13 cellular contexts compared by ENCODE assay signal in genomic region chr18:58316943-58317342, GRCh38.
DNase-seq lines count a peak whose midpoint lies in the region; ATAC-seq and TF ChIP-seq lines count a peak whose summit lies in the region.
"Had no signal": no experiment of that assay in that cellular context is flagged by ENCODE, and none has a peak within 500 bp of the region (broad histone marks: within the 10 kb centered on the region; RNA-seq: fewer than 3 reads in every experiment).

No MANE protein-coding gene starts in this region.

- H3K9me3 Mint-ChIP-seq in CD8-positive, alpha-beta T cell: no peaks in the 10 kb centered on the region
- H3K9me3 Mint-ChIP-seq in activated CD8-positive, alpha-beta memory T cell treated with anti-CD3 and anti-CD28 coated beads, Interleukin-2, amount 10 ng/mL, durations not matched to agents 7 days and 5 days (ENCODE audit: low read depth): no peaks in the 10 kb centered on the region
- H3K9me3 Mint-ChIP-seq in Caco-2 (ENCODE audit: unreplicated experiment): no peaks in the 10 kb centered on the region
- H3K9me3 Mint-ChIP-seq: activated T-helper 2 cell treated with anti-CD3 and anti-CD28 coated beads, Interferon-gamma antibody, Interleukin-2, Interleukin-4, amounts not matched to agents 10 μg/mL and 5 μg/mL and 100 μg/mL, durations not matched to agents 14 hours and 24 hours and 36 hours had no signal

- no TSS peak for BruUV-seq in Caco-2 (replicated peaks; lab: Mats Ljungman, UMichigan)

- peaks cover 19% of the 10 kb centered on the region for H3K4me1 ChIP-seq in CD8-positive, alpha-beta T cell (ENCODE audit: insufficient read depth, low read length)
- peaks cover 4 to 11% of the 10 kb centered on the region in 2 donors for H3K4me1 ChIP-seq in muscle layer of duodenum (ENCODE audit: control insufficient read depth in 1 of 2, insufficient read depth in 2 of 2, low read length in 2 of 2)
- H3K4me1 ChIP-seq in Caco-2: 0 out of 2 replicates have a peak, but pooled peaks cover 4% of the 10 kb centered on the region

- intact Hi-C loops in CD8-positive, alpha-beta T cell (cut with DNase I, micrococcal nuclease): no loop called here
- intact Hi-C loops in Caco-2 (cut with micrococcal nuclease; ENCODE audit: unreplicated experiment): no loop called here

- H3K4me3 ChIP-seq in CD8-positive, alpha-beta T cell (ENCODE audit: low read depth, low read length): no peak overlapping the region
- H3K4me3 ChIP-seq in muscle layer of duodenum (ENCODE audit: low read depth in 1 of 2, low read length in 2 of 2) (no peak overlapping the region), Caco-2 (ENCODE audit: low read depth, low read length) (no peak overlapping the region)
- H3K4me3 ChIP-seq: ovary had no signal

- DNase-seq in CD8-positive, alpha-beta T cell: no peak
- DNase-seq in activated naive CD4-positive, alpha-beta T cell treated with anti-CD3 and anti-CD28 coated beads, Interleukin-2, amount 50 U/mL, for 16 hours: peak; percentile 61
- DNase-seq in activated CD8-positive, alpha-beta memory T cell treated with anti-CD3 and anti-CD28 coated beads, Interleukin-2, amount 10 ng/mL, durations not matched to agents 7 days and 5 days: no peak
- no peak for DNase-seq in OCI-M1 (lab: John Stamatoyannopoulos, UW)
- DNase-seq in Caco-2: no peak
- DNase-seq: DMS79; effector CD4-positive, alpha-beta T cell; ovary; T-helper 2 cell had no signal

- no peak overlapping the region for H3K27ac ChIP-seq in CD8-positive, alpha-beta T cell (ENCODE audit: low read depth, low read length)
- H3K27ac ChIP-seq in muscle layer of duodenum (ENCODE audit: low read length): peak overlapping the region; percentile 44

- POLR2A ChIA-PET in CD8-positive, alpha-beta T cell (lab: Charles Lee): no interaction called here
- POLR2A ChIA-PET in Caco-2 (lab: Charles Lee): no interaction called here

- H3K27me3 ChIP-seq in CD8-positive, alpha-beta T cell (ENCODE audit: insufficient read depth, low read length): no peaks in the 10 kb centered on the region
- no peaks in the 10 kb centered on the region for H3K27me3 ChIP-seq in muscle layer of duodenum (ENCODE audit: low read depth, low read length)
- H3K27me3 ChIP-seq in Caco-2 (replicated peaks; ENCODE audit: control insufficient read depth, insufficient read depth, low read length): no peaks in the 10 kb centered on the region
- H3K27me3 ChIP-seq: ovary had no signal

- peaks cover 18% of the 10 kb centered on the region for H3K4me1 Mint-ChIP-seq in CD8-positive, alpha-beta T cell (ENCODE audit: low read depth)
- H3K4me1 Mint-ChIP-seq in activated CD8-positive, alpha-beta memory T cell treated with anti-CD3 and anti-CD28 coated beads, Interleukin-2, amount 10 ng/mL, durations not matched to agents 7 days and 5 days: peaks cover 3% of the 10 kb centered on the region
- H3K4me1 Mint-ChIP-seq in Caco-2 (ENCODE audit: low read depth, unreplicated experiment): peaks cover 11% of the 10 kb centered on the region

- H3K27me3 Mint-ChIP-seq in CD8-positive, alpha-beta T cell (ENCODE audit: low read depth): no peaks in the 10 kb centered on the region
- H3K27me3 Mint-ChIP-seq in activated CD8-positive, alpha-beta memory T cell treated with anti-CD3 and anti-CD28 coated beads, Interleukin-2, amount 10 ng/mL, durations not matched to agents 7 days and 5 days: peaks cover 17% of the 10 kb centered on the region
- H3K27me3 Mint-ChIP-seq in Caco-2 (ENCODE audit: insufficient read depth, unreplicated experiment): no peaks in the 10 kb centered on the region

- H3K27ac Mint-ChIP-seq in CD8-positive, alpha-beta T cell: peak overlapping the region; percentile 55
- no peak overlapping the region for H3K27ac Mint-ChIP-seq in activated CD8-positive, alpha-beta memory T cell treated with anti-CD3 and anti-CD28 coated beads, Interleukin-2, amount 10 ng/mL, durations not matched to agents 7 days and 5 days
- H3K27ac Mint-ChIP-seq in Caco-2 (ENCODE audit: unreplicated experiment): no peak overlapping the region
- H3K27ac Mint-ChIP-seq: activated T-helper 2 cell treated with anti-CD3 and anti-CD28 coated beads, Interferon-gamma antibody, Interleukin-2, Interleukin-4, amounts not matched to agents 10 μg/mL and 5 μg/mL and 100 μg/mL, durations not matched to agents 14 hours and 24 hours and 36 hours had no signal

- no peaks in the 10 kb centered on the region for H3K36me3 ChIP-seq in CD8-positive, alpha-beta T cell (ENCODE audit: insufficient read depth, low read length)
- H3K36me3 ChIP-seq in muscle layer of duodenum (ENCODE audit: control insufficient read depth in 1 of 2, insufficient read depth in 2 of 2, low read length in 2 of 2) (no peaks in the 10 kb centered on the region), Caco-2 (ENCODE audit: control insufficient read depth, insufficient read depth, low read length) (no peaks in the 10 kb centered on the region)
- H3K36me3 ChIP-seq: ovary had no signal

- ATAC-seq in CD8-positive, alpha-beta T cell: peak; percentile 39
- ATAC-seq in GM19463 (IDR thresholded peaks at IDR 0.05; ENCODE audit: unreplicated experiment) (peak; percentile 72), HG03571 (IDR thresholded peaks at IDR 0.05; ENCODE audit: unreplicated experiment) (no peak)
- no peak for ATAC-seq in activated CD8-positive, alpha-beta memory T cell treated with anti-CD3 and anti-CD28 coated beads, Interleukin-2, amount 10 ng/mL, durations not matched to agents 7 days and 5 days

- no peaks in the 10 kb centered on the region for H3K9me3 ChIP-seq in CD8-positive, alpha-beta T cell (ENCODE audit: low read length)
- H3K9me3 ChIP-seq in muscle layer of duodenum (ENCODE audit: control insufficient read depth in 1 of 2, low read length in 2 of 2): no peaks in the 10 kb centered on the region
- H3K9me3 ChIP-seq in Caco-2: no peaks in the 10 kb centered on the region
- H3K9me3 ChIP-seq: ovary had no signal

- no peak for TF ChIP-seq CTCF in CD8-positive, alpha-beta T cell (IDR thresholded peaks at IDR 0.05)
- TF ChIP-seq CTCF in Caco-2 (IDR thresholded peaks at IDR 0.05; ENCODE audit: insufficient read depth in 1 of 2, low read depth in 1 of 2, low read length in 1 of 2, severe bottlenecking in 1 of 2, unreplicated experiment in 1 of 2): no peak

- no peaks in the 10 kb centered on the region for H3K36me3 Mint-ChIP-seq in CD8-positive, alpha-beta T cell
- H3K36me3 Mint-ChIP-seq in activated CD8-positive, alpha-beta memory T cell treated with anti-CD3 and anti-CD28 coated beads, Interleukin-2, amount 10 ng/mL, durations not matched to agents 7 days and 5 days: no peaks in the 10 kb centered on the region
- H3K36me3 Mint-ChIP-seq in Caco-2 (ENCODE audit: insufficient read depth, unreplicated experiment): peaks cover 21% of the 10 kb centered on the region

- CTCF ChIA-PET in CD8-positive, alpha-beta T cell (lab: Charles Lee): interaction anchor here (1.1 to 1.3 kb wide), 2 partner anchors 18 to 447 kb away, joined by 3 read pairs; no protein-coding TSS in a partner anchor
- CTCF ChIA-PET in activated CD8-positive, alpha-beta memory T cell treated with anti-CD3 and anti-CD28 coated beads, Interleukin-2, amount 10 ng/mL, durations not matched to agents 7 days and 5 days (lab: Charles Lee): no interaction called here
- CTCF ChIA-PET in Caco-2 (lab: Charles Lee): no interaction called here

- H3K4me3 Mint-ChIP-seq in CD8-positive, alpha-beta T cell: no peak overlapping the region
- H3K4me3 Mint-ChIP-seq in activated CD8-positive, alpha-beta memory T cell treated with anti-CD3 and anti-CD28 coated beads, Interleukin-2, amount 10 ng/mL, durations not matched to agents 7 days and 5 days: no peak overlapping the region
- no peak overlapping the region for H3K4me3 Mint-ChIP-seq in Caco-2 (ENCODE audit: unreplicated experiment)

Comparison
In these comparisons a context has a peak if more than half of its experiments do, and no peak if none do; other contexts are left out.
1. ATAC-seq: peak in CD8-positive, alpha-beta T cell (single experiment) and GM19463 (single experiment); none in activated CD8-positive, alpha-beta memory T cell treated with anti-CD3 and anti-CD28 coated beads, Interleukin-2, amount 10 ng/mL, durations not matched to agents 7 days and 5 days (single experiment) and HG03571 (single experiment).